In genomic region chr7:38330861-38331709, GRCh38 we compare ENCODE assay signal across 12 cellular contexts.
DNase-seq lines count a peak whose midpoint lies in the region; ATAC-seq, FAIRE-seq and TF ChIP-seq lines count a peak whose summit lies in the region.
"Had no signal": no experiment of that assay in that cellular context is flagged by ENCODE, and none has a peak within 500 bp of the region (broad histone marks: within the 10 kb centered on the region; RNA-seq: fewer than 3 reads in every experiment).

No MANE protein-coding gene starts in this region.

- H3K4me3 ChIP-seq in AG09309 (ENCODE audit: control insufficient read depth, low read depth, low read length) (no peak overlapping the region), kidney (ENCODE audit: low read length in 2 of 2) (no peak overlapping the region)

- no peak for FAIRE-seq in kidney (lab: Jason Lieb, UNC)

- TF ChIP-seq CTCF in AG09309 (IDR thresholded peaks at IDR 0.05; ENCODE audit: control insufficient read depth, insufficient read depth, low read depth, low read length, missing control alignments) (peak; percentile 12), GM13977 (IDR thresholded peaks at IDR 0.05; ENCODE audit: extremely low read depth, insufficient read depth, missing control alignments) (peak; percentile 43), kidney (IDR thresholded peaks at IDR 0.05; ENCODE audit: borderline replicate concordance, extremely low read depth, insufficient read depth) (no peak)

- in situ Hi-C loops in GM13977 (cut with MboI; ENCODE audit: low pct_unique_long_range_greater_than_20kb, low sequenced_read_pairs, unreplicated experiment), result no loop called here

- no peak overlapping the region for H3K9ac ChIP-seq in kidney (ENCODE audit: low read length in 2 of 2)

- no peaks in the 10 kb centered on the region for H3K36me3 ChIP-seq in kidney (ENCODE audit: control insufficient read depth in 1 of 2, insufficient read depth in 2 of 2, low read length in 2 of 2)

- no peak overlapping the region for H3K27ac ChIP-seq in kidney (ENCODE audit: low read depth in 2 of 2, low read length in 2 of 2)

- DNase-seq in AG09309 (ENCODE audit: low read depth) (no peak), GM13977 (ENCODE audit: low spot score) (no peak), UCSD-AML1 (lab: John Stamatoyannopoulos, UW; ENCODE audit: unreplicated experiment) (peak; percentile 24), iPS DF 19.7 (ENCODE audit: low read depth, low spot score) (peak; percentile 83), left ventricle myocardium superior (no peak), kidney (no peak), amygdala (lab: John Stamatoyannopoulos, UW) (no peak)
- DNase-seq: anterior cingulate cortex, DMS79, NCI-H2029 treated with DMSO at 0.1 percent for 48 hours, nucleus accumbens had no signal

- H3K4me1 ChIP-seq in kidney (ENCODE audit: control insufficient read depth in 1 of 2, insufficient read depth in 1 of 2, low read depth in 1 of 2, low read length in 2 of 2), result no peaks in the 10 kb centered on the region

- intact Hi-C loops in left ventricle myocardium superior (cut with micrococcal nuclease) (no loop called here), kidney (cut with DNase I) (no loop called here)

- H3K9me3 ChIP-seq in kidney (ENCODE audit: control insufficient read depth in 1 of 2, low read length in 2 of 2), result no peaks in the 10 kb centered on the region

- ATAC-seq in left ventricle myocardium superior (no peak), GM21737 (IDR thresholded peaks at IDR 0.05; ENCODE audit: unreplicated experiment) (no peak)

Comparison
In these comparisons a context has a peak if more than half of its experiments do, and no peak if none do; other contexts are left out.
1. DNase-seq: peak in UCSD-AML1 (single experiment) and iPS DF 19.7 (single experiment); none in AG09309 (single experiment), GM13977 (single experiment), left ventricle myocardium superior (single experiment), kidney (single experiment) and amygdala (0 of 56).